ENCODE assay signal across 16 cellular contexts in genomic region chr5:177539411-177539810, GRCh38. TPM values are rescaled to one million over a fixed set of nuclear protein-coding genes. Genes with fewer than 3 reads are reported as not detected.
DNase-seq lines count a peak whose midpoint lies in the region; ATAC-seq, FAIRE-seq and TF ChIP-seq lines count a peak whose summit lies in the region.
"Had no signal": no experiment of that assay in that cellular context is flagged by ENCODE, and none has a peak within 500 bp of the region (broad histone marks: within the 10 kb centered on the region; RNA-seq: fewer than 3 reads in every experiment).

No MANE protein-coding gene starts in this region.

- peaks cover 14% of the 10 kb centered on the region for H3K4me1 Mint-ChIP-seq in nephron progenitor cell

- H2AFZ ChIP-seq in ACC112 (ENCODE audit: low read length, unreplicated experiment), result no peak overlapping the region
- no peak overlapping the region for H2AFZ ChIP-seq in trophoblast cell (ENCODE audit: insufficient read depth, low read length, poor library complexity)

- H3K4ac ChIP-seq in trophoblast cell (ENCODE audit: low read depth, low read length), result no peak overlapping the region

- no peak overlapping the region for H2BK120ac ChIP-seq in trophoblast cell (ENCODE audit: insufficient read depth, low read length, poor library complexity)

- H3K27me3 ChIP-seq in ACC112 (ENCODE audit: insufficient read depth, low read length) (no peaks in the 10 kb centered on the region), esophagus muscularis mucosa (no peaks in the 10 kb centered on the region), trophoblast cell (ENCODE audit: insufficient read depth, low read length) (no peaks in the 10 kb centered on the region)
- no peaks in the 10 kb centered on the region for H3K27me3 ChIP-seq in effector memory CD4-positive, alpha-beta T cell (replicated peaks; ENCODE audit: control insufficient read depth, insufficient read depth, low read length, poor library complexity, severe bottlenecking)

- DNase-seq in NCI-H226, result peak; percentile 73
- DNase-seq in esophagus muscularis mucosa (ENCODE audit: extremely low spot score), result no peak
- no peak for DNase-seq in nephron progenitor cell
- DNase-seq in trophoblast cell, result no peak
- DNase-seq in activated naive CD4-positive, alpha-beta T cell treated with anti-CD3 and anti-CD28 coated beads, Interleukin-2, amount 50 U/mL, for 72 hours (ENCODE audit: low spot score in 2 of 2), result no peak
- no peak for DNase-seq in effector memory CD4-positive, alpha-beta T cell
- DNase-seq in HTR-8/SVneo (ENCODE audit: insufficient read length, low spot score), result no peak
- DNase-seq: activated CD4-positive, CD25-positive, alpha-beta regulatory T cell; activated effector memory CD4-positive, alpha-beta T cell treated with Interleukin-2 at 50 U/mL for 16 hours; cerebellar nuclear complex; DND-41; mesendoderm; MV-4-11; NCI-H526 treated with DMSO at 0.1 percent for 48 hours; SHP77 treated with DMSO at 0.1 percent for 48 hours had no signal

- no peak overlapping the region for H3K9ac ChIP-seq in trophoblast cell (ENCODE audit: low read length)

- no peak overlapping the region for H4K12ac ChIP-seq in trophoblast cell (ENCODE audit: low read depth, low read length)

- H3K27ac ChIP-seq in ACC112 (ENCODE audit: low read depth, low read length), result peak overlapping the region; percentile 91
- H3K27ac ChIP-seq in esophagus muscularis mucosa (replicated peaks in 1 of 4), result peak overlapping the region; percentile 75 to 82 (median 80)
- H3K27ac ChIP-seq in trophoblast cell (ENCODE audit: low read depth, low read length), result no peak overlapping the region
- no peak overlapping the region for H3K27ac ChIP-seq in effector memory CD4-positive, alpha-beta T cell (ENCODE audit: insufficient read depth, low read length, poor library complexity, severe bottlenecking)

- H3K18ac ChIP-seq in trophoblast cell (ENCODE audit: low read length), result no peak overlapping the region

- no peak for TF ChIP-seq CTCF in esophagus muscularis mucosa (IDR thresholded peaks at IDR 0.05)
- TF ChIP-seq CTCF in nephron progenitor cell (IDR thresholded peaks at IDR 0.05), result no peak

- H2BK5ac ChIP-seq in trophoblast cell (ENCODE audit: low read depth, low read length, poor library complexity), result no peak overlapping the region

- intact Hi-C loops in esophagus muscularis mucosa (cut with DNase I), result no loop called here

- H3K4me3 ChIP-seq in ACC112 (ENCODE audit: low read depth, low read length) (no peak overlapping the region), esophagus muscularis mucosa (no peak overlapping the region), trophoblast cell (ENCODE audit: low read depth, low read length) (no peak overlapping the region)
- no peak overlapping the region for H3K4me3 ChIP-seq in effector memory CD4-positive, alpha-beta T cell (ENCODE audit: insufficient read depth, low read depth, low read length, poor library complexity, severe bottlenecking)

- TF ChIP-seq POLR2A in esophagus muscularis mucosa (IDR thresholded peaks at IDR 0.05; ENCODE audit: low read depth), result no peak

- no peak overlapping the region for H4K91ac ChIP-seq in trophoblast cell (ENCODE audit: low read depth, low read length)

- no peak overlapping the region for H2BK12ac ChIP-seq in trophoblast cell (ENCODE audit: low read length)

- H2AK5ac ChIP-seq in trophoblast cell (ENCODE audit: low read length), result no peak overlapping the region

- H3K27me3 Mint-ChIP-seq in nephron progenitor cell (ENCODE audit: low read depth, poor library complexity), result peaks cover 2% of the 10 kb centered on the region

- no peak overlapping the region for H3K4me2 ChIP-seq in trophoblast cell (ENCODE audit: low read length)

- no peak overlapping the region for H3K23ac ChIP-seq in trophoblast cell (ENCODE audit: low read length)

- H3K4me1 ChIP-seq in ACC112 (ENCODE audit: control insufficient read depth, insufficient read depth, low read length, unreplicated experiment), result peaks cover 38% of the 10 kb centered on the region
- H3K4me1 ChIP-seq in esophagus muscularis mucosa, result peaks cover 60 to 87% (median 75%) of the 10 kb centered on the region in 4 donors
- H3K4me1 ChIP-seq in trophoblast cell (ENCODE audit: control insufficient read depth in 1 of 2, insufficient read depth in 2 of 2, low read length in 2 of 2), result peaks cover 2 to 11% of the 10 kb centered on the region in 2 experiments
- no peaks in the 10 kb centered on the region for H3K4me1 ChIP-seq in effector memory CD4-positive, alpha-beta T cell (ENCODE audit: control insufficient read depth, insufficient read depth, low read length, poor library complexity, severe bottlenecking)

- H3K4me3 Mint-ChIP-seq in nephron progenitor cell, result no peak overlapping the region

- peaks cover 43% of the 10 kb centered on the region for H3K36me3 Mint-ChIP-seq in nephron progenitor cell (ENCODE audit: low read depth)
- H3K36me3 Mint-ChIP-seq in activated naive CD4-positive, alpha-beta T cell treated with anti-CD3 and anti-CD28 coated beads, Interleukin-2, amount 50 U/mL, for 72 hours, result no peaks in the 10 kb centered on the region

- H3K36me3 ChIP-seq in ACC112 (ENCODE audit: insufficient read depth, low read length) (peaks cover 10% of the 10 kb centered on the region; the same call in 1 of the 2 replicates), esophagus muscularis mucosa (peaks cover 3 to 45% (median 28%) of the 10 kb centered on the region in 4 donors), trophoblast cell (ENCODE audit: control insufficient read depth in 1 of 2, insufficient read depth in 2 of 2, low read length in 2 of 2) (peaks cover 24 to 29% of the 10 kb centered on the region in 2 experiments)
- peaks cover 45% of the 10 kb centered on the region for H3K36me3 ChIP-seq in effector memory CD4-positive, alpha-beta T cell (ENCODE audit: control insufficient read depth, insufficient read depth, low read length)

- H3K27ac Mint-ChIP-seq in nephron progenitor cell, result peak overlapping the region; percentile 39
- peak overlapping the region in 1 of 2 donors; percentile 5 for H3K27ac Mint-ChIP-seq in activated naive CD4-positive, alpha-beta T cell treated with anti-CD3 and anti-CD28 coated beads, Interleukin-2, amount 50 U/mL, for 72 hours

- no peaks in the 10 kb centered on the region for H3K9me3 Mint-ChIP-seq in nephron progenitor cell
- no peaks in the 10 kb centered on the region for H3K9me3 Mint-ChIP-seq in activated naive CD4-positive, alpha-beta T cell treated with anti-CD3 and anti-CD28 coated beads, Interleukin-2, amount 50 U/mL, for 72 hours

- WGBS in esophagus muscularis mucosa, result 73% methylated on average over 2 of the region's 2 CpGs
- WGBS in trophoblast cell (ENCODE audit: extremely low coverage, insufficient coverage, insufficient read length), result no CpG with 5 or more reads among the region's 2 CpGs

- ATAC-seq in activated naive CD4-positive, alpha-beta T cell treated with anti-CD3 and anti-CD28 coated beads, Interleukin-2, amount 50 U/mL, for 72 hours, result no peak

- peaks cover 63% of the 10 kb centered on the region for H3K79me2 ChIP-seq in ACC112 (ENCODE audit: control insufficient read depth, insufficient read depth, low read length, unreplicated experiment)
- no peaks in the 10 kb centered on the region for H3K79me2 ChIP-seq in trophoblast cell (ENCODE audit: control insufficient read depth, insufficient read depth, low read length, poor library complexity)

- no peak overlapping the region for H3K14ac ChIP-seq in trophoblast cell (ENCODE audit: low read length)

- TF ChIP-seq EP300 in esophagus muscularis mucosa (IDR thresholded peaks at IDR 0.05), result no peak

- no peak overlapping the region for H4K8ac ChIP-seq in trophoblast cell (ENCODE audit: low read depth, low read length)

- no peak for FAIRE-seq in HTR-8/SVneo (lab: Jason Lieb, UNC)

- no peaks in the 10 kb centered on the region for H3K79me1 ChIP-seq in trophoblast cell (ENCODE audit: low read length)

- H3K9me3 ChIP-seq in esophagus muscularis mucosa (no peaks in the 10 kb centered on the region), trophoblast cell (ENCODE audit: insufficient read depth, low read depth, low read length) (no peaks in the 10 kb centered on the region)
- no peaks in the 10 kb centered on the region for H3K9me3 ChIP-seq in effector memory CD4-positive, alpha-beta T cell (ENCODE audit: control insufficient read depth, low read length)

RNA-seq across cellular contexts. Expression of gene FAM193B, which starts 15.0 kb away (rescaled TPM):
- total RNA-seq in esophagus muscularis mucosa, result 10 to 100 TPM; 24.4 to 65.6 (median 50.7) TPM
- 30.0 and 32.0 TPM in 2 replicates for polyA plus RNA-seq in trophoblast cell (2013)
- total RNA-seq in activated naive CD4-positive, alpha-beta T cell treated with anti-CD3 and anti-CD28 coated beads, Interleukin-2, amount 50 U/mL, for 72 hours, result 100 to 1,000 TPM in 1 of 2 donors, 10 to 100 TPM in 1; 73.1 to 108 TPM

RNA-seq across cellular contexts. Expression of gene DDX41, which starts 22.6 kb away (rescaled TPM):
- 10 to 100 TPM; 58.1 to 92.1 (median 66.0) TPM for total RNA-seq in esophagus muscularis mucosa
- 56.2 and 62.3 TPM in 2 replicates for polyA plus RNA-seq in trophoblast cell (2013)
- total RNA-seq in activated naive CD4-positive, alpha-beta T cell treated with anti-CD3 and anti-CD28 coated beads, Interleukin-2, amount 50 U/mL, for 72 hours, result 100 to 1,000 TPM in 1 of 2 donors, 10 to 100 TPM in 1; 70.1 to 230 TPM

RNA-seq across cellular contexts. Expression of gene DOK3, which starts 29.8 kb away (rescaled TPM):
- 10 to 100 TPM in 1 of 4 donors, 1 to 10 TPM in 3; 6.7 to 15.2 (median 7.5) TPM for total RNA-seq in esophagus muscularis mucosa
- polyA plus RNA-seq in trophoblast cell (2013), result 2.4 and 2.5 TPM in 2 replicates
- 10 to 100 TPM in 1 of 2 donors, 1 to 10 TPM in 1; 1.8 to 14.9 TPM for total RNA-seq in activated naive CD4-positive, alpha-beta T cell treated with anti-CD3 and anti-CD28 coated beads, Interleukin-2, amount 50 U/mL, for 72 hours

RNA-seq across cellular contexts. Expression of gene PDLIM7, which starts 42.0 kb away (rescaled TPM):
- 1,000 to 10,000 TPM in 1 of 4 donors, 100 to 1,000 TPM in 3; 316 to 1,085 (median 575) TPM for total RNA-seq in esophagus muscularis mucosa
- polyA plus RNA-seq in trophoblast cell (2013), result 220 and 227 TPM in 2 replicates
- 10 to 100 TPM; 44.6 to 47.5 TPM for total RNA-seq in activated naive CD4-positive, alpha-beta T cell treated with anti-CD3 and anti-CD28 coated beads, Interleukin-2, amount 50 U/mL, for 72 hours

RNA-seq across cellular contexts. Expression of gene TMED9, which starts 52.6 kb away (rescaled TPM):
- 10 to 100 TPM; 47.3 to 75.7 (median 62.3) TPM for total RNA-seq in esophagus muscularis mucosa
- polyA plus RNA-seq in trophoblast cell (2013), result 274 and 278 TPM in 2 replicates
- total RNA-seq in activated naive CD4-positive, alpha-beta T cell treated with anti-CD3 and anti-CD28 coated beads, Interleukin-2, amount 50 U/mL, for 72 hours, result 100 to 1,000 TPM in 1 of 2 donors, 10 to 100 TPM in 1; 94.0 to 114 TPM

Comparison
In these comparisons a context has a peak if more than half of its experiments do, and no peak if none do; other contexts are left out.
1. H3K27ac ChIP-seq: peak in ACC112 (single experiment) and esophagus muscularis mucosa (4 of 4); none in trophoblast cell (single experiment) and effector memory CD4-positive, alpha-beta T cell (single experiment).